Comparison of ENCODE assay signal across 10 cellular contexts in the genomic region with DNA sequence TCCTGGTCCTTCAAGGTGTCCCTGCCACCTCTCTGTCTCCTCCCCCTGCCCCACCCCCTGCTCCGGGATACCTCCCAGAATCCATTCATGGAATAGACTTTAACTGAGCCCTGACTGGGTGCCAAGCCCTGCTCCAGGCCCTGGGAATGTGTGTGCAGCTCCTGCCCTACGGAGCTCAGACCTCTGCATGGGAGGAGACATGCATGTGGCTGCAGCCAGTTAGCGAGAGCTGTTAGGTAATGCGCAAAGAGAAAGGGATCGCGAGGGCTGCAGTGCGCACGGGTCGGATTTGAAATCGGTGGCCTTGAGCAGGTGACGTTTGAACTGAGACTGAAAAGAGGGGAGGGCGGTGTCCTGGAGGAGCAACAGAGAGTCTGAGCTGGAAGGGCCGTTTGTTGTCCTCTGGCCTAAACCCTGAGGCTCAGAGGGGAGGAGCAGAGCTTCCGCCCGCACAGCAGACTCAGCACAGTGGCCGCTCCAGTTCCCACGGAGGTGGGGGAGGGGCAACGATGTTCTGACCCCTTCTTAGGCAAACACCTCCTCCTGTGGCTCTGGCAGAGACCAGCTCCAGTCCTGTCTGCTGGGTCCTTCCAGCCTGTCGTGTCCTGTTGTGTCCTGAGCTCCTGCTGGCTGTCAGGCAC. TPM values are rescaled to one million over a fixed set of nuclear protein-coding genes. Genes with fewer than 3 reads are reported as not detected.
A peak's percentile ranks its signal among the peaks of the same experiment; 100 is the strongest.
DNase-seq lines count a peak whose midpoint lies in the region; ATAC-seq and TF ChIP-seq lines count a peak whose summit lies in the region.
"Had no signal": no experiment of that assay in that cellular context is flagged by ENCODE, and none has a peak within 500 bp of the region (broad histone marks: within the 10 kb centered on the region; RNA-seq: fewer than 3 reads in every experiment).

No MANE protein-coding gene starts in this region.

- no peaks in the 10 kb centered on the region for H3K4me1 Mint-ChIP-seq in T-cell
- H3K4me1 Mint-ChIP-seq: natural killer cell had no signal

- H3K27me3 Mint-ChIP-seq in T-cell: no peaks in the 10 kb centered on the region

- no peaks in the 10 kb centered on the region for H3K9me3 Mint-ChIP-seq in T-cell
- H3K9me3 Mint-ChIP-seq: natural killer cell had no signal

- WGBS in suprapubic skin: 29% methylated on average over 19 of the region's 19 CpGs

- no peaks in the 10 kb centered on the region for H3K27me3 ChIP-seq in suprapubic skin

- no peaks in the 10 kb centered on the region for H3K36me3 ChIP-seq in suprapubic skin

- ATAC-seq in HG03280 (IDR thresholded peaks at IDR 0.05; ENCODE audit: unreplicated experiment) (no peak), GM21423 (IDR thresholded peaks at IDR 0.05; ENCODE audit: unreplicated experiment) (no peak), T-cell (replicated peaks in 1 of 4) (no peak), GM21619 (IDR thresholded peaks at IDR 0.05; ENCODE audit: unreplicated experiment) (no peak)
- ATAC-seq: natural killer cell had no signal

- TF ChIP-seq CTCF in LNCaP clone FGC (IDR thresholded peaks at IDR 0.05; ENCODE audit: control insufficient read depth, extremely low read depth, insufficient read depth): no peak
- no peak for TF ChIP-seq CTCF in suprapubic skin (IDR thresholded peaks at IDR 0.05)

- CTCF ChIA-PET in T-cell (lab: Charles Lee): interaction anchor here in 1 of 2 donors (1.5 kb wide), 1 partner anchor 28 kb away, joined by 4 read pairs; no protein-coding TSS in a partner anchor

- H3K4me3 ChIP-seq in LNCaP clone FGC (ENCODE audit: low read depth, low read length): peak overlapping the region; percentile 37
- peak overlapping the region; percentile 10 for H3K4me3 ChIP-seq in suprapubic skin

- peaks cover 18% of the 10 kb centered on the region for H3K4me1 ChIP-seq in suprapubic skin

- DNase-seq in LNCaP clone FGC (ENCODE audit: low read depth): peak; percentile 93
- DNase-seq in T47D (ENCODE audit: low read depth in 1 of 2, low spot score in 1 of 2): peak; percentile 88 to 98
- peak; percentile 72 for DNase-seq in kidney tubule cell (ENCODE audit: low spot score)
- DNase-seq in suprapubic skin (ENCODE audit: low spot score in 2 of 2): no peak
- DNase-seq in T-cell: no peak
- DNase-seq: natural killer cell, SW 1271 had no signal

- TF ChIP-seq EP300 in suprapubic skin (IDR thresholded peaks at IDR 0.05): no peak

- peak overlapping the region; percentile 24 for H3K27ac ChIP-seq in suprapubic skin

- no peak overlapping the region for H3K27ac Mint-ChIP-seq in T-cell
- H3K27ac Mint-ChIP-seq: natural killer cell had no signal

- in situ Hi-C loops in T47D (cut with HindIII; ENCODE audit: low pct_unique_long_range_greater_than_20kb, low sequenced_read_pairs): no loop called here

- no peaks in the 10 kb centered on the region for H3K9me3 ChIP-seq in suprapubic skin

- POLR2A ChIA-PET in T-cell (lab: Charles Lee): no interaction called here

- H3K36me3 Mint-ChIP-seq in T-cell: peaks cover 11% of the 10 kb centered on the region
- H3K36me3 Mint-ChIP-seq: natural killer cell had no signal

- H3K4me3 Mint-ChIP-seq in T-cell: no peak overlapping the region
- H3K4me3 Mint-ChIP-seq: natural killer cell had no signal

- no peak for TF ChIP-seq POLR2A in suprapubic skin (IDR thresholded peaks at IDR 0.05)

RNA-seq across cellular contexts. Expression of gene LRRC10B, which starts 19.8 kb away (rescaled TPM):
- total RNA-seq in suprapubic skin (1 to 10 TPM in 3 of 4 donors, not detected in 1; 1.1 to 2.1 (median 1.2) TPM), T-cell (under 1 TPM in 1 of 5 donors, not detected in 4; 0.21 TPM)
- total RNA-seq: natural killer cell had no signal

RNA-seq across cellular contexts. Expression of gene SDHAF2, which starts 58.8 kb away (rescaled TPM):
- total RNA-seq in suprapubic skin (10 to 100 TPM; 36.6 to 53.0 (median 48.4) TPM), T-cell (10 to 100 TPM; 36.2 to 60.7 (median 56.4) TPM)

RNA-seq across cellular contexts. Expression of gene CPSF7, which starts 59.0 kb away (rescaled TPM):
- total RNA-seq in suprapubic skin (10 to 100 TPM; 57.2 to 76.2 (median 70.7) TPM), T-cell (100 to 1,000 TPM; 104 to 144 (median 117) TPM)

Comparison
In these comparisons a context has a peak if more than half of its experiments do, and no peak if none do; other contexts are left out.
1. DNase-seq: peak in LNCaP clone FGC (single experiment), T47D (2 of 2) and kidney tubule cell (single experiment); none in suprapubic skin (0 of 2) and T-cell (0 of 34).